1 cellular context compared by ENCODE assay signal in the genomic region with DNA sequence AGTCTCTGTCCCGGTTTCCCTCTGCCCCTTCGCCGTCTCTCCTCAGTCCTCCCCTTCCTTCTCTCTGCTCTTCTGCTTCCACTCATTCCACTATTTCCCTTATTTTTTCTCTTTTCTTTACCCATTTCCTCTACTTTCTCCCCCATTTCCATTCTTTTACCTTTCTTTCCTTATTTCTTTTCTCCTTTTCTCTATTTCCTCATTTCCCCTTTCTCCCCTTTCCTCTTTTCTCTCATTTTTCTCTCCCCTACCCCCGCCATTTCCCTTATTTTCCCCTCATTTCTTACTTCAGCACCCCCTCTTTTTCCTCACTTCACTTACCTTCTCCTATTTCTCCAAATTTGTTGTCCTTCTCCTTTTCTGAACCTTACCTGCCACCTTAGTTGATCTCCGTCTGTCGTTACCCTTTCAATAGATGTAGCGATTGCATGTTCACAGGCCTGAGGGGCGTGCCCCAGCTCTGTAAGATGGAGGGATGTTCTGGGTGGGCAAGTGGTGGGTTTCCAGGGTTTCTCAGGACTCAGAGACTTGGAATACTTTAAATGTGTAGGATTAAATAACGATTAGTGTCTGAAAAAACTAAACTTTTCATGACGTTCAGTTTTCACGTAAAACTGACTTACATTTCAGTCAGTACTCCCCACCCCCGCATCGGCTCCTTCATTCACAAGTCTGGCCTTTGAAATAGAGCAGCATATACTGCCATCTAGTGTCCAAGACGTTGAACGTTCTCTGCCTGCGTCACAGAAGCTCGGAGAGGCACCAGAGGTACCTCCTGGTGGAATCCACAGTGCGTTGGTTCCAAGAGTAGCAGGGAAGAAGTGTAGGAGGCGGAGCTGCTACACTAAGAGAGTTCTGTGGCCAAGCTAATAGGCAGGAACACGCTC.
TF ChIP-seq lines count a peak whose summit lies in the region.

No MANE protein-coding gene starts in this region.

TF ChIP-seq in GM12878, 131 proteins besides CTCF, POLR2A, EP300 and RAD21:
- TF ChIP-seq SMAD1 (IDR thresholded peaks at IDR 0.05; ENCODE audit: low read depth, partially characterized antibody), result peak; percentile 38
- peak; percentile 35; the same call in 1 of the 2 replicates for TF ChIP-seq YY1 (IDR thresholded peaks at IDR 0.05; ENCODE audit: low read depth, low read length)
- 0 out of 2 replicates have a peak, but pooled peaks have one; percentile 8 for TF ChIP-seq ATF7 (IDR thresholded peaks at IDR 0.05; ENCODE audit: low read depth)
- peak in 1 of 2 experiments; percentile 94; a peak in 2 of 3 replicates for TF ChIP-seq EGR1 (IDR thresholded peaks at IDR 0.05; ENCODE audit: borderline replicate concordance in 1 of 2, low read depth in 2 of 2, low read length in 2 of 2)
- TF ChIP-seq, protein P1, sequence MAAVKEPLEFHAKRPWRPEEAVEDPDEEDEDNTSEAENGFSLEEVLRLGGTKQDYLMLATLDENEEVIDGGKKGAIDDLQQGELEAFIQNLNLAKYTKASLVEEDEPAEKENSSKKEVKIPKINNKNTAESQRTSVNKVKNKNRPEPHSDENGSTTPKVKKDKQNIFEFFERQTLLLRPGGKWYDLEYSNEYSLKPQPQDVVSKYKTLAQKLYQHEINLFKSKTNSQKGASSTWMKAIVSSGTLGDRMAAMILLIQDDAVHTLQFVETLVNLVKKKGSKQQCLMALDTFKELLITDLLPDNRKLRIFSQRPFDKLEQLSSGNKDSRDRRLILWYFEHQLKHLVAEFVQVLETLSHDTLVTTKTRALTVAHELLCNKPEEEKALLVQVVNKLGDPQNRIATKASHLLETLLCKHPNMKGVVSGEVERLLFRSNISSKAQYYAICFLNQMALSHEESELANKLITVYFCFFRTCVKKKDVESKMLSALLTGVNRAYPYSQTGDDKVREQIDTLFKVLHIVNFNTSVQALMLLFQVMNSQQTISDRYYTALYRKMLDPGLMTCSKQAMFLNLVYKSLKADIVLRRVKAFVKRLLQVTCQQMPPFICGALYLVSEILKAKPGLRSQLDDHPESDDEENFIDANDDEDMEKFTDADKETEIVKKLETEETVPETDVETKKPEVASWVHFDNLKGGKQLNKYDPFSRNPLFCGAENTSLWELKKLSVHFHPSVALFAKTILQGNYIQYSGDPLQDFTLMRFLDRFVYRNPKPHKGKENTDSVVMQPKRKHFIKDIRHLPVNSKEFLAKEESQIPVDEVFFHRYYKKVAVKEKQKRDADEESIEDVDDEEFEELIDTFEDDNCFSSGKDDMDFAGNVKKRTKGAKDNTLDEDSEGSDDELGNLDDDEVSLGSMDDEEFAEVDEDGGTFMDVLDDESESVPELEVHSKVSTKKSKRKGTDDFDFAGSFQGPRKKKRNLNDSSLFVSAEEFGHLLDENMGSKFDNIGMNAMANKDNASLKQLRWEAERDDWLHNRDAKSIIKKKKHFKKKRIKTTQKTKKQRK (IDR thresholded peaks at IDR 0.05; ENCODE audit: low read depth, low read length), result no peak
- 0 out of 2 replicates have a peak, but pooled peaks have one; percentile 24 for TF ChIP-seq ZNF24 (IDR thresholded peaks at IDR 0.05)
- TF ChIP-seq, protein P2, sequence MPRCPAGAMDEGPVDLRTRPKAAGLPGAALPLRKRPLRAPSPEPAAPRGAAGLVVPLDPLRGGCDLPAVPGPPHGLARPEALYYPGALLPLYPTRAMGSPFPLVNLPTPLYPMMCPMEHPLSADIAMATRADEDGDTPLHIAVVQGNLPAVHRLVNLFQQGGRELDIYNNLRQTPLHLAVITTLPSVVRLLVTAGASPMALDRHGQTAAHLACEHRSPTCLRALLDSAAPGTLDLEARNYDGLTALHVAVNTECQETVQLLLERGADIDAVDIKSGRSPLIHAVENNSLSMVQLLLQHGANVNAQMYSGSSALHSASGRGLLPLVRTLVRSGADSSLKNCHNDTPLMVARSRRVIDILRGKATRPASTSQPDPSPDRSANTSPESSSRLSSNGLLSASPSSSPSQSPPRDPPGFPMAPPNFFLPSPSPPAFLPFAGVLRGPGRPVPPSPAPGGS (IDR thresholded peaks at IDR 0.05; ENCODE audit: borderline replicate concordance, insufficient read depth, low read depth, low read length, poor library complexity, severe bottlenecking), result no peak
- TF ChIP-seq ETV6 (conservative IDR thresholded peaks at IDR 0.05 in 1 of 2, IDR thresholded peaks at IDR 0.05 in 1 of 2; ENCODE audit: borderline replicate concordance in 1 of 2, low read depth in 1 of 2), result no peak
- TF ChIP-seq POLR2AphosphoS5 (IDR thresholded peaks at IDR 0.05; ENCODE audit: low read length), result no peak
- TF ChIP-seq CBX3 (IDR thresholded peaks at IDR 0.05; ENCODE audit: borderline replicate concordance, low read depth), result no peak
- TF ChIP-seq, protein P3, sequence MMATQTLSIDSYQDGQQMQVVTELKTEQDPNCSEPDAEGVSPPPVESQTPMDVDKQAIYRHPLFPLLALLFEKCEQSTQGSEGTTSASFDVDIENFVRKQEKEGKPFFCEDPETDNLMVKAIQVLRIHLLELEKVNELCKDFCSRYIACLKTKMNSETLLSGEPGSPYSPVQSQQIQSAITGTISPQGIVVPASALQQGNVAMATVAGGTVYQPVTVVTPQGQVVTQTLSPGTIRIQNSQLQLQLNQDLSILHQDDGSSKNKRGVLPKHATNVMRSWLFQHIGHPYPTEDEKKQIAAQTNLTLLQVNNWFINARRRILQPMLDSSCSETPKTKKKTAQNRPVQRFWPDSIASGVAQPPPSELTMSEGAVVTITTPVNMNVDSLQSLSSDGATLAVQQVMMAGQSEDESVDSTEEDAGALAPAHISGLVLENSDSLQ (IDR thresholded peaks at IDR 0.05), result no peak
- peak; percentile 70 for TF ChIP-seq CREM (IDR thresholded peaks at IDR 0.05; ENCODE audit: low read depth)
- 0 out of 2 replicates have a peak, but pooled peaks have one; percentile 51 for TF ChIP-seq NBN (IDR thresholded peaks at IDR 0.05)
- no peak for TF ChIP-seq NR2C2 (IDR thresholded peaks at IDR 0.05; ENCODE audit: borderline replicate concordance, control insufficient read depth, insufficient read length, low read depth)
- no peak for TF ChIP-seq KDM1A (IDR thresholded peaks at IDR 0.05; ENCODE audit: borderline replicate concordance)
- TF ChIP-seq SREBF2 (IDR thresholded peaks at IDR 0.05; ENCODE audit: low read length), result no peak
- peak; percentile 84; the same call in 1 of the 2 replicates for TF ChIP-seq SMC3 (IDR thresholded peaks at IDR 0.05; ENCODE audit: borderline replicate concordance, low read length)
- no peak for TF ChIP-seq ZNF384 (IDR thresholded peaks at IDR 0.05; ENCODE audit: borderline replicate concordance, low read depth, low read length)
- TF ChIP-seq CHD2 (IDR thresholded peaks at IDR 0.05; ENCODE audit: borderline replicate concordance, low read depth, low read length), result 0 out of 2 replicates have a peak, but pooled peaks have one; percentile 8
- TF ChIP-seq PAX8 (IDR thresholded peaks at IDR 0.05), result 0 out of 2 replicates have a peak, but pooled peaks have one; percentile 25
- peak; percentile 51; the same call in 1 of the 2 replicates for TF ChIP-seq FOXM1 (IDR thresholded peaks at IDR 0.05; ENCODE audit: low read depth, low read length)
- 0 out of 2 replicates have a peak, but pooled peaks have one; percentile 14 for TF ChIP-seq IKZF1 (conservative IDR thresholded peaks at IDR 0.05)
- TF ChIP-seq, protein P4, sequence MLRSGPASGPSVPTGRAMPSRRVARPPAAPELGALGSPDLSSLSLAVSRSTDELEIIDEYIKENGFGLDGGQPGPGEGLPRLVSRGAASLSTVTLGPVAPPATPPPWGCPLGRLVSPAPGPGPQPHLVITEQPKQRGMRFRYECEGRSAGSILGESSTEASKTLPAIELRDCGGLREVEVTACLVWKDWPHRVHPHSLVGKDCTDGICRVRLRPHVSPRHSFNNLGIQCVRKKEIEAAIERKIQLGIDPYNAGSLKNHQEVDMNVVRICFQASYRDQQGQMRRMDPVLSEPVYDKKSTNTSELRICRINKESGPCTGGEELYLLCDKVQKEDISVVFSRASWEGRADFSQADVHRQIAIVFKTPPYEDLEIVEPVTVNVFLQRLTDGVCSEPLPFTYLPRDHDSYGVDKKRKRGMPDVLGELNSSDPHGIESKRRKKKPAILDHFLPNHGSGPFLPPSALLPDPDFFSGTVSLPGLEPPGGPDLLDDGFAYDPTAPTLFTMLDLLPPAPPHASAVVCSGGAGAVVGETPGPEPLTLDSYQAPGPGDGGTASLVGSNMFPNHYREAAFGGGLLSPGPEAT (IDR thresholded peaks at IDR 0.05; ENCODE audit: low read depth), result no peak
- TF ChIP-seq CREB1 (IDR thresholded peaks at IDR 0.05; ENCODE audit: low read depth), result peak; percentile 70
